ENCODE assay signal across 8 cellular contexts in genomic region chr2:231463698-231464575, GRCh38. TPM values are rescaled to one million over a fixed set of nuclear protein-coding genes. Genes with fewer than 3 reads are reported as not detected.
A peak's percentile ranks its signal among the peaks of the same experiment; 100 is the strongest.
DNase-seq lines count a peak whose midpoint lies in the region; FAIRE-seq and TF ChIP-seq lines count a peak whose summit lies in the region.

Gene NCL (minus strand): TSS chr2:231464484. CDS start chr2:231464353, 131 bp downstream.

- under 1% methylated on average over 102 of the region's 102 CpGs for WGBS in thymus

- peak within 1 kb of the TSS; percentile 99 for H3K9ac ChIP-seq in ES-I3 (ENCODE audit: low read depth, low read length)

- no peak for TF ChIP-seq CTCF in osteoblast (IDR thresholded peaks at IDR 0.05; ENCODE audit: extremely low read depth, low read depth, low read length)

- peaks cover 51% of the 10 kb centered on the region for H3K79me2 ChIP-seq in osteoblast (ENCODE audit: insufficient read depth, low read length)

- DNase-seq in H7 (peak; percentile 99), M059J (ENCODE audit: low read depth) (peak; percentile 96), SIG-M5 (lab: John Stamatoyannopoulos, UW) (peak; percentile 59), activated gamma-delta T cell treated with Interleukin-2 at 50 U/mL for 16 hours (peak; percentile 82), frontal cortex (ENCODE audit: low spot score in 2 of 2) (peak in 1 of 2 donors; percentile 80), osteoblast (ENCODE audit: insufficient read length, low spot score, missing footprints) (peak; percentile 95)

- H3K36me3 ChIP-seq in ES-I3 (ENCODE audit: insufficient read depth, low read length) (peaks cover 42% of the 10 kb centered on the region), H7 (replicated peaks; ENCODE audit: control insufficient read depth, insufficient read depth, low read length) (peaks cover 35% of the 10 kb centered on the region), osteoblast (ENCODE audit: insufficient read depth, low read length) (peaks cover 44% of the 10 kb centered on the region), thymus (ENCODE audit: control insufficient read depth, insufficient read depth) (peaks cover 32% of the 10 kb centered on the region)

- H3K9me3 ChIP-seq in ES-I3 (ENCODE audit: control insufficient read depth, insufficient read depth, low read length) (no peaks in the 10 kb centered on the region; the same call in 1 of the 2 replicates), osteoblast (ENCODE audit: low read depth, low read length) (no peaks in the 10 kb centered on the region), thymus (ENCODE audit: control insufficient read depth) (no peaks in the 10 kb centered on the region)

- H3K4me1 ChIP-seq in ES-I3 (ENCODE audit: insufficient read depth, low read length) (peaks cover 9% of the 10 kb centered on the region), osteoblast (ENCODE audit: insufficient read depth, low read length) (peaks cover 27% of the 10 kb centered on the region), thymus (ENCODE audit: control insufficient read depth, insufficient read depth, low read length) (peaks cover 15% of the 10 kb centered on the region)

- H3K27ac ChIP-seq in osteoblast (ENCODE audit: low read depth, low read length) (peak within 1 kb of the TSS; percentile 97), thymus (ENCODE audit: low read depth) (peak within 1 kb of the TSS; percentile 98)

- H3K27me3 ChIP-seq in H7 (ENCODE audit: control insufficient read depth, insufficient read depth, low read length) = no peaks in the 10 kb centered on the region
- H3K27me3 ChIP-seq in osteoblast (ENCODE audit: insufficient read depth, low read length) = no peaks in the 10 kb centered on the region
- H3K27me3 ChIP-seq in thymus (ENCODE audit: control insufficient read depth, insufficient read depth) = no peaks in the 10 kb centered on the region

- H4K20me1 ChIP-seq in osteoblast (ENCODE audit: insufficient read depth, low read length) = peaks cover 40% of the 10 kb centered on the region

- no peak for FAIRE-seq in frontal cortex (lab: Jason Lieb, UNC)

- H3K4me3 ChIP-seq in H7 (ENCODE audit: insufficient read depth, low read depth, low read length) (peak within 1 kb of the TSS; percentile 100), osteoblast (ENCODE audit: insufficient read depth, low read length) (peak within 1 kb of the TSS; percentile 97), thymus (ENCODE audit: low read length) (peak within 1 kb of the TSS; percentile 79)

- H2AFZ ChIP-seq in osteoblast (ENCODE audit: low read length) = peak within 1 kb of the TSS; percentile 95

- peak within 1 kb of the TSS; percentile 95 for H3K4me2 ChIP-seq in osteoblast (ENCODE audit: insufficient read depth, low read length)

RNA-seq across cellular contexts. Expression of gene NCL, which starts in this region (rescaled TPM):
- total RNA-seq in H7 (2014; rRNA removed; shearing (Covaris generic)) = 148 and 278 TPM in 2 replicates
- total RNA-seq in M059J (2014; rRNA removed; shearing (Covaris generic)) = 69.2 and 141 TPM in 2 replicates
- total RNA-seq in frontal cortex = 137 TPM
- 92.6 and 100 TPM in 2 replicates for total RNA-seq in osteoblast
- 177 TPM for polyA plus RNA-seq in thymus
